ENCODE assay signal across 1 cellular context in the genomic region with DNA sequence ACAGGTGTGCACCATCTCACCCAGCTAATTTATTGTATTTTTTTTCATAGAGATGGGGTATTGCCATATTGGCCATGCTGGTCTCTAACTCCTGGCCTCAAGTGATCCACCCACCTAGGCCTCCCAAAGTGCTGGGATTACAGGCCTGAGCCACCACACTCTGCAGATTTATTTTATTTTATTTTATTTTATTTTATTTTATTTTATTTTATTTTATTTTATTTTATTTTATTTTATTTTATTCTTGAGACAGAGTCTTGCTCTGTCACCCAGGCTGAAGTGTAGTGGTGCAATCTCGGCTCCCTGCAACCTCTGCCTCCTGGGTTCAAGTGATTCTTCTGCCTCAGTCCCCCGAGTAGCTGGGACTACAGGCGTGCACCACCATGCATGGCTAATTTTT. TPM values are rescaled to one million over a fixed set of nuclear protein-coding genes. Genes with fewer than 3 reads are reported as not detected.
"Had no signal": no experiment of that assay in that cellular context is flagged by ENCODE, and none has a peak within 500 bp of the region (broad histone marks: within the 10 kb centered on the region; RNA-seq: fewer than 3 reads in every experiment).

No MANE protein-coding gene starts in this region.

RNA-seq across cellular contexts. Expression of a gene that starts 15.0 kb away (rescaled TPM):
- polyA plus RNA-seq: immature natural killer cell had no signal
